34 cellular contexts compared by ENCODE assay signal in genomic region chr16:48813485-48813884, GRCh38.
"Had no signal": no experiment of that assay in that cellular context is flagged by ENCODE, and none has a peak within 500 bp of the region (broad histone marks: within the 10 kb centered on the region; RNA-seq: fewer than 3 reads in every experiment).

No MANE protein-coding gene starts in this region.

- H3K4me3 ChIP-seq: MG63 had no signal

- H3K27me3 ChIP-seq: MG63 had no signal

- H3K27ac ChIP-seq: KMS-11 had no signal

- H3K36me3 ChIP-seq: MG63 had no signal

- H3K9ac ChIP-seq: KMS-11 had no signal

- DNase-seq: Karpas-422, Kasumi-1, KG1, MG63, MM.1S, MV-4-11, NCI-H1048, NCI-H1092, NCI-H1092 treated with DMSO at 0.1 percent for 48 hours, NCI-H1105, NCI-H1105 treated with DMSO at 0.1 percent for 48 hours, NCI-H1417, NCI-H1417 treated with DMSO at 0.1 percent for 48 hours, NCI-H1436, NCI-H1436 treated with DMSO at 0.1 percent for 48 hours, NCI-H146, NCI-H1694, NCI-H1694 treated with DMSO at 0.1 percent for 48 hours, NCI-H187, NCI-H187 treated with DMSO at 0.1 percent for 48 hours, NCI-H1930, NCI-H2029, NCI-H2029 treated with DMSO at 0.1 percent for 48 hours, NCI-H2081, NCI-H2081 treated with DMSO at 0.1 percent for 48 hours, NCI-H2107, NCI-H2171, NCI-H2171 treated with DMSO at 0.1 percent for 48 hours, NCI-H2227 treated with DMSO at 0.1 percent for 48 hours, NCI-H226, NCI-H345, NCI-H446, NCI-H446 treated with DMSO at 0.1 percent for 48 hours had no signal

- H3K9me3 ChIP-seq: MG63 had no signal
